Comparison of ENCODE assay signal across 1 cellular context in the genomic region with DNA sequence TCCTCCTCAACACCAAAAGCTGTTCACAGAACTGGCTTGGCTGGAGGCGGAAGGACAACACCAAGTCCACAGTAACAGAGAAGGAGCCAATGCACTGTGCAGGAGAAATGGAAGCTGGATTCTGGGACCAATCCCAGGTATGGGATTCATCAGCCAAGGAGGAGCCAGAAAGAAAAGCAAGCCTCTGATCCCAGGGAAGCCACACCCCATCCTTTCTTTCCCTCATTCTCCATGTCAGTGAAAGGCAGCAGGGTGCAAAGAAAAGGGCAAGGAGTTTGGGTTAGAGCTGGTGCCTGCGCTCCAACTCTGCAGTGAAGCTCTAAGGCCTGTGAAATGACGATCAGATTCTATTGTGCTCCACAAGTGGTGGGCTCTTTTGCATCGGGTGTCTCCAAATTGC.
TF ChIP-seq lines count a peak whose summit lies in the region.

No MANE protein-coding gene starts in this region.

TF ChIP-seq in GM23338, 12 proteins besides CTCF, POLR2A, EP300 and RAD21:
- no peak for TF ChIP-seq ZNF114 (CRISPR knock-in tag; IDR thresholded peaks at IDR 0.05)
